Comparison of ENCODE assay signal across 8 cellular contexts in genomic region chr6:30763618-30764489, GRCh38. TPM values are rescaled to one million over a fixed set of nuclear protein-coding genes. Genes with fewer than 3 reads are reported as not detected.
DNase-seq lines count a peak whose midpoint lies in the region; ATAC-seq and TF ChIP-seq lines count a peak whose summit lies in the region.

No MANE protein-coding gene starts in this region.

- H3K27ac Mint-ChIP-seq in stimulated activated naive CD8-positive, alpha-beta T cell treated with anti-CD3 and anti-CD28 coated beads, Interleukin-15, Interleukin-2, amounts not matched to agents 100 ng/mL and 50 ng/mL, for 24 hours: peak overlapping the region; percentile 89

- no peak overlapping the region for H3K4me2 ChIP-seq in fibroblast of lung (ENCODE audit: extremely low read depth, insufficient read depth, low read length)

- peaks cover 73% of the 10 kb centered on the region for H3K4me1 Mint-ChIP-seq in stimulated activated naive CD8-positive, alpha-beta T cell treated with anti-CD3 and anti-CD28 coated beads, Interleukin-15, Interleukin-2, amounts not matched to agents 100 ng/mL and 50 ng/mL, for 24 hours (ENCODE audit: low read depth)

- no peak overlapping the region for H3K4me3 Mint-ChIP-seq in stimulated activated naive CD8-positive, alpha-beta T cell treated with anti-CD3 and anti-CD28 coated beads, Interleukin-15, Interleukin-2, amounts not matched to agents 100 ng/mL and 50 ng/mL, for 24 hours

- ATAC-seq in stimulated activated naive CD8-positive, alpha-beta T cell treated with anti-CD3 and anti-CD28 coated beads, Interleukin-15, Interleukin-2, amounts not matched to agents 100 U/mL and 50 U/mL, for 24 hours: no peak
- peak; percentile 79 for ATAC-seq in sciatic nerve

- peaks cover 19% of the 10 kb centered on the region for H3K4me1 ChIP-seq in fibroblast of lung (ENCODE audit: control insufficient read depth, extremely low read depth, insufficient read depth, low read length)

- H3K27me3 ChIP-seq in fibroblast of lung (ENCODE audit: control insufficient read depth, insufficient read depth, low read length): no peaks in the 10 kb centered on the region

- H3K4me3 ChIP-seq in fibroblast of lung (replicated peaks in 1 of 4; ENCODE audit: control extremely low read depth in 1 of 4, insufficient read depth in 1 of 4, low read depth in 3 of 4, low read length in 4 of 4): no peak overlapping the region

- H2AFZ ChIP-seq in fibroblast of lung (ENCODE audit: low read length): peak overlapping the region; percentile 46

- intact Hi-C loops in sciatic nerve (cut with DNase I): no loop called here

- H4K20me1 ChIP-seq in fibroblast of lung (ENCODE audit: control insufficient read depth, extremely low read depth, insufficient read depth, low read length): no peaks in the 10 kb centered on the region

- no peaks in the 10 kb centered on the region for H3K27me3 Mint-ChIP-seq in stimulated activated naive CD8-positive, alpha-beta T cell treated with anti-CD3 and anti-CD28 coated beads, Interleukin-15, Interleukin-2, amounts not matched to agents 100 ng/mL and 50 ng/mL, for 24 hours

- no peaks in the 10 kb centered on the region for H3K9me3 Mint-ChIP-seq in stimulated activated naive CD8-positive, alpha-beta T cell treated with anti-CD3 and anti-CD28 coated beads, Interleukin-15, Interleukin-2, amounts not matched to agents 100 ng/mL and 50 ng/mL, for 24 hours

- no peak for TF ChIP-seq CTCF in fibroblast of lung (conservative IDR thresholded peaks at IDR 0.05 in 1 of 2, IDR thresholded peaks at IDR 0.05 in 1 of 2; ENCODE audit: low read depth in 1 of 2, low read length in 2 of 2)

- no peak for DNase-seq in stimulated activated naive CD8-positive, alpha-beta T cell treated with anti-CD3 and anti-CD28 coated beads, Interleukin-15, Interleukin-2, amounts not matched to agents 100 U/mL and 50 U/mL, for 24 hours
- DNase-seq in OCI-M1 (lab: John Stamatoyannopoulos, UW): peak; percentile 48
- DNase-seq in fibroblast of lung (ENCODE audit: low read depth in 2 of 2): peak in 1 of 2 donors; percentile 89
- no peak for DNase-seq in sciatic nerve (ENCODE audit: low spot score)
- no peak for DNase-seq in GM03348 (ENCODE audit: low spot score)
- DNase-seq in KG1 (lab: John Stamatoyannopoulos, UW): no peak
- DNase-seq in SK-N-DZ (ENCODE audit: low spot score): no peak

- no peaks in the 10 kb centered on the region for H3K79me2 ChIP-seq in fibroblast of lung (ENCODE audit: control insufficient read depth, insufficient read depth, low read length)

- no peaks in the 10 kb centered on the region for H3K36me3 ChIP-seq in fibroblast of lung (ENCODE audit: control insufficient read depth, insufficient read depth, low read length)

- no peaks in the 10 kb centered on the region for H3K9me3 ChIP-seq in fibroblast of lung (ENCODE audit: control insufficient read depth, insufficient read depth, low read depth, low read length)

- no peak overlapping the region for H3K27ac ChIP-seq in fibroblast of lung (ENCODE audit: insufficient read depth, low read length)

- H3K9ac ChIP-seq in fibroblast of lung (ENCODE audit: insufficient read depth, low read length): no peak overlapping the region

- no peaks in the 10 kb centered on the region for H3K36me3 Mint-ChIP-seq in stimulated activated naive CD8-positive, alpha-beta T cell treated with anti-CD3 and anti-CD28 coated beads, Interleukin-15, Interleukin-2, amounts not matched to agents 100 ng/mL and 50 ng/mL, for 24 hours (ENCODE audit: low read depth)

RNA-seq across cellular contexts. Expression of gene IER3, which starts 19.5 kb away (rescaled TPM):
- total RNA-seq in fibroblast of lung (42.9 and 43.3 TPM in 2 replicates), sciatic nerve (40.7 TPM)
- polyA plus RNA-seq in fibroblast of lung: 34.2 and 102 TPM in 2 replicates
- polyA plus RNA-seq in fibroblast of lung (2012): 44.9 and 125 TPM in 2 replicates
- 8.1 and 14.4 TPM in 2 replicates for polyA minus RNA-seq in fibroblast of lung (ENCODE audit: low replicate concordance)
- 2.7 and 4.1 TPM in 2 replicates for polyA plus RNA-seq in SK-N-DZ (2014; cell fraction: cytosol; rRNA removed)
- polyA plus RNA-seq in SK-N-DZ (2014; cell fraction: nucleus; rRNA removed): 1.2 and 3.6 TPM in 2 replicates

RNA-seq across cellular contexts. Expression of gene FLOT1, which starts 21.4 kb away (rescaled TPM):
- total RNA-seq in fibroblast of lung (136 and 180 TPM in 2 replicates), sciatic nerve (172 TPM)
- 301 TPM in 2 replicates for polyA plus RNA-seq in fibroblast of lung
- polyA plus RNA-seq in fibroblast of lung (2012): 219 and 223 TPM in 2 replicates
- polyA minus RNA-seq in fibroblast of lung (ENCODE audit: low replicate concordance): 145 and 206 TPM in 2 replicates
- 156 and 180 TPM in 2 replicates for polyA plus RNA-seq in SK-N-DZ (2014; cell fraction: cytosol; rRNA removed)
- 130 and 150 TPM in 2 replicates for polyA plus RNA-seq in SK-N-DZ (2014; cell fraction: nucleus; rRNA removed)

RNA-seq across cellular contexts. Expression of gene TUBB, which starts 43.7 kb away (rescaled TPM):
- total RNA-seq in fibroblast of lung (432 and 551 TPM in 2 replicates), sciatic nerve (292 TPM)
- 1,493 and 2,513 TPM in 2 replicates for polyA plus RNA-seq in fibroblast of lung
- polyA plus RNA-seq in fibroblast of lung (2012): 1,291 and 2,040 TPM in 2 replicates
- 2,570 and 3,657 TPM in 2 replicates for polyA minus RNA-seq in fibroblast of lung (ENCODE audit: low replicate concordance)
- 1,702 and 1,814 TPM in 2 replicates for polyA plus RNA-seq in SK-N-DZ (2014; cell fraction: cytosol; rRNA removed)
- 586 and 640 TPM in 2 replicates for polyA plus RNA-seq in SK-N-DZ (2014; cell fraction: nucleus; rRNA removed)

RNA-seq across cellular contexts. Expression of gene MDC1, which starts 46.8 kb away (rescaled TPM):
- total RNA-seq in fibroblast of lung (3.3 and 5.0 TPM in 2 replicates), sciatic nerve (43.2 TPM)
- polyA plus RNA-seq in fibroblast of lung: 3.3 and 7.4 TPM in 2 replicates
- polyA plus RNA-seq in fibroblast of lung (2012): 8.7 and 14.3 TPM in 2 replicates
- 47.9 and 50.8 TPM in 2 replicates for polyA minus RNA-seq in fibroblast of lung (ENCODE audit: low replicate concordance)
- 16.8 and 18.7 TPM in 2 replicates for polyA plus RNA-seq in SK-N-DZ (2014; cell fraction: cytosol; rRNA removed)
- polyA plus RNA-seq in SK-N-DZ (2014; cell fraction: nucleus; rRNA removed): 28.1 and 83.2 TPM in 2 replicates
